Comparison of ENCODE assay signal across 11 cellular contexts in the genomic region with DNA sequence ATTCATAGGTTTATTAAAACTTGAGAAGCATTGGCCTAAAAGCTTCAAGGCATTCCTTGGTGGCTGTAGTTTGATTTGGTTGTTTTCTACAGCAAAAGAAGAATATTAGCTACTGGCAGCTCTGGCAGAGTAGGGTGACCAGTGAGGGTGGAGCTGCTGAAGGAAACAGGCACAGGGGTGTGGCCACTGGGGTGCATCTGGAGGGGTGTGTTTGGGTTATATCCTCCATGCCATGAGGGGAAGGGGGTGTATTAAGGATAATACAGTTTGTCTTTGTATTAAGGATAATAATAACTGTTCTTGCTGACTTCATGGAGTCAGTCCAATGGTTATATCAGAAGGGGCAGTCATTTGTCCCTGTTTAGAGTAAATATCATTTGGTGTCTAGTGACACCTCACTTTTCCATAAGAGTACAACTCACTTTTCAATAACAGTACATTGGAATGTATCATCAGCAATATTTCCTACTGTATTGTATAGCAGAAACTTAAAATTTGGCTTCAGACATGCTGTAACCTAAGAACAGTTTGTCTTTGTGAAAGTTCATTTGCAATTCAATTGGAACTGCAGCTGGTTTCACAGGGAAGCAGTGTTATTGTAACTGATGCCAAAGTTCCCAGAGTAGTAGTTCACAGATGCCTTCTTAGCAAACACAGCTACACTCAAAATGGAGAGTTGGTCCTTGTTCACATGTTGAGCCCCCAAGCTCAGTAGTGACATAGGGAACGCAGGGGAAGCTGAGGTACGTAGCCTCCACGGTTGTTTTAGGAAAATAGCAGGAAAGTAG.
DNase-seq lines count a peak whose midpoint lies in the region; ATAC-seq lines count a peak whose summit lies in the region.
"Had no signal": no experiment of that assay in that cellular context is flagged by ENCODE, and none has a peak within 500 bp of the region (broad histone marks: within the 10 kb centered on the region; RNA-seq: fewer than 3 reads in every experiment).

No MANE protein-coding gene starts in this region.

- H3K36me3 ChIP-seq in iPS-20b (ENCODE audit: insufficient read depth, low read depth, low read length) (no peaks in the 10 kb centered on the region), subcutaneous abdominal adipose tissue (ENCODE audit: control insufficient read depth in 5 of 5, insufficient read depth in 5 of 5, low read length in 5 of 5) (no peaks in the 10 kb centered on the region)

- ATAC-seq in GM18867 (IDR thresholded peaks at IDR 0.05; ENCODE audit: unreplicated experiment), result no peak
- ATAC-seq: activated CD8-positive, alpha-beta T cell treated with anti-CD3 and anti-CD28 coated beads, Interleukin-2, amount 10 ng/mL, durations not matched to agents 7 days and 5 days had no signal

- DNase-seq in NCI-H2196 (lab: John Stamatoyannopoulos, UW; ENCODE audit: unreplicated experiment), result peak; percentile 12
- peak; percentile 40 for DNase-seq in dedifferentiated amniotic fluid mesenchymal stem cell (ENCODE audit: extremely low spot score)
- no peak for DNase-seq in activated CD4-positive, alpha-beta T cell treated with anti-CD3 and anti-CD28 coated beads for 1 hour
- no peak for DNase-seq in COLO668 (lab: John Stamatoyannopoulos, UW; ENCODE audit: unreplicated experiment)
- no peak for DNase-seq in T-helper 1 cell
- DNase-seq: activated CD8-positive, alpha-beta T cell treated with anti-CD3 and anti-CD28 coated beads, Interleukin-2, amount 10 ng/mL, durations not matched to agents 7 days and 5 days; NCI-H2171 had no signal

- H3K4me3 ChIP-seq in iPS-20b (ENCODE audit: low read length) (peak overlapping the region; percentile 21), subcutaneous abdominal adipose tissue (ENCODE audit: low read depth in 1 of 5, low read length in 5 of 5) (no peak overlapping the region)
- H3K4me3 ChIP-seq: lung had no signal

- H3K9ac ChIP-seq in iPS-20b (ENCODE audit: low read depth, low read length), result no peak overlapping the region; the same call in 1 of the 2 replicates
- no peak overlapping the region for H3K9ac ChIP-seq in subcutaneous abdominal adipose tissue (ENCODE audit: low read length in 5 of 5)

- H3K27ac ChIP-seq in iPS-20b (ENCODE audit: low read length), result peak overlapping the region; percentile 3
- peak overlapping the region; percentile 18 for H3K27ac ChIP-seq in subcutaneous abdominal adipose tissue (ENCODE audit: low read depth, low read length)

- no peaks in the 10 kb centered on the region for H3K9me3 ChIP-seq in iPS-20b (ENCODE audit: insufficient read depth, low read depth, low read length)
- H3K9me3 ChIP-seq in subcutaneous abdominal adipose tissue (ENCODE audit: control insufficient read depth in 5 of 5, low read length in 5 of 5), result no peaks in the 10 kb centered on the region

- H3K4me1 ChIP-seq in iPS-20b (ENCODE audit: insufficient read depth, low read length) (peaks cover 11% of the 10 kb centered on the region; the same call in 1 of the 2 replicates), subcutaneous abdominal adipose tissue (ENCODE audit: control insufficient read depth in 5 of 5, insufficient read depth in 5 of 5, low read length in 5 of 5) (peaks cover 0 to 23% (median 16%) of the 10 kb centered on the region in 5 donors)

- no peaks in the 10 kb centered on the region for H3K27me3 ChIP-seq in iPS-20b (ENCODE audit: insufficient read depth, low read length)
- no peaks in the 10 kb centered on the region for H3K27me3 ChIP-seq in subcutaneous abdominal adipose tissue (ENCODE audit: control insufficient read depth in 5 of 5, insufficient read depth in 4 of 5, low read length in 5 of 5)

Comparison
In these comparisons a context has a peak if more than half of its experiments do, and no peak if none do; other contexts are left out.
1. DNase-seq: peak in NCI-H2196 (single experiment) and dedifferentiated amniotic fluid mesenchymal stem cell (single experiment); none in activated CD4-positive, alpha-beta T cell treated with anti-CD3 and anti-CD28 coated beads for 1 hour (single experiment), COLO668 (single experiment) and T-helper 1 cell (0 of 5).